Comparison of ENCODE assay signal across 21 cellular contexts in genomic region chr6:43277643-43278523, GRCh38. TPM values are rescaled to one million over a fixed set of nuclear protein-coding genes. Genes with fewer than 3 reads are reported as not detected.
DNase-seq lines count a peak whose midpoint lies in the region; ATAC-seq and TF ChIP-seq lines count a peak whose summit lies in the region.
"Had no signal": no experiment of that assay in that cellular context is flagged by ENCODE, and none has a peak within 500 bp of the region (broad histone marks: within the 10 kb centered on the region; RNA-seq: fewer than 3 reads in every experiment).

No MANE protein-coding gene starts in this region.

- H2AK5ac ChIP-seq in neuronal stem cell (ENCODE audit: low read depth, low read length): peak overlapping the region; percentile 85

- no peak overlapping the region for H2BK5ac ChIP-seq in neuronal stem cell (ENCODE audit: low read length)

- H3K18ac ChIP-seq in neuronal stem cell (ENCODE audit: low read length): peak overlapping the region; percentile 76

- H2BK120ac ChIP-seq in neuronal stem cell (ENCODE audit: low read depth, low read length): peak overlapping the region; percentile 22

- H2AFZ ChIP-seq in GM23338: no peak overlapping the region
- H2AFZ ChIP-seq in neuronal stem cell (ENCODE audit: low read length): peak overlapping the region; percentile 34

- no peak overlapping the region for H3K4me3 ChIP-seq in GM23338
- H3K4me3 ChIP-seq in esophagus squamous epithelium: no peak overlapping the region
- H3K4me3 ChIP-seq in neuronal stem cell (ENCODE audit: low read length in 2 of 2): no peak overlapping the region
- H3K4me3 ChIP-seq: BLaER1, tibial nerve had no signal

- peak overlapping the region; percentile 44 for H3K4ac ChIP-seq in neuronal stem cell (ENCODE audit: low read length)

- H3K4me3 Mint-ChIP-seq in GM23338: no peak overlapping the region
- no peak overlapping the region for H3K4me3 Mint-ChIP-seq in stimulated activated naive CD8-positive, alpha-beta T cell treated with anti-CD3 and anti-CD28 coated beads, Interleukin-15, amount 100 ng/mL, for 72 hours
- H3K4me3 Mint-ChIP-seq: activated T-helper 1 cell treated with anti-CD3 and anti-CD28 coated beads, Interleukin-12 subunit alpha, Interleukin-12 subunit beta, Interleukin-2, Interleukin-4 antibody, amounts not matched to agents 30 ng/mL and 10 ng/mL and 1 ng/mL, durations not matched to agents 14 hours and 24 hours and 36 hours; T-helper 1 cell treated with Interleukin-12 subunit alpha and Interleukin-12 subunit beta and Interleukin-4 antibody, amounts not matched to agents 30 μg/mL and 1 μg/mL, for 36 hours had no signal

- H3K14ac ChIP-seq in neuronal stem cell (ENCODE audit: low read length): no peak overlapping the region

- H3K27ac ChIP-seq in GM23338 (ENCODE audit: low read depth) (no peak overlapping the region), esophagus squamous epithelium (peak overlapping the region in 3 of 4 donors; percentile 16 to 55 (median 40)), neuronal stem cell (replicated peaks; ENCODE audit: low read length) (no peak overlapping the region)
- H3K27ac ChIP-seq: BLaER1, foreskin keratinocyte had no signal

- H3K9me2 ChIP-seq in GM23338 (ENCODE audit: insufficient read depth): no peaks in the 10 kb centered on the region

- peaks cover 2% of the 10 kb centered on the region; the same call in 1 of the 2 replicates for H3F3A ChIP-seq in GM23338 (replicated peaks; ENCODE audit: low read depth)

- H2BK15ac ChIP-seq in neuronal stem cell (ENCODE audit: low read length): peak overlapping the region; percentile 93

- no peaks in the 10 kb centered on the region for H3K36me3 Mint-ChIP-seq in GM23338 (ENCODE audit: low read depth)

- no peak for TF ChIP-seq POLR2A in esophagus squamous epithelium (IDR thresholded peaks at IDR 0.05)

- H3K9ac ChIP-seq in neuronal stem cell (ENCODE audit: low read depth, low read length, poor library complexity): peak overlapping the region; percentile 68
- H3K9ac ChIP-seq: BLaER1 had no signal

- peaks cover 36% of the 10 kb centered on the region for H3K4me1 Mint-ChIP-seq in GM23338
- peaks cover 53% of the 10 kb centered on the region for H3K4me1 Mint-ChIP-seq in stimulated activated naive CD8-positive, alpha-beta T cell treated with anti-CD3 and anti-CD28 coated beads, Interleukin-15, amount 100 ng/mL, for 72 hours

- peaks cover 47% of the 10 kb centered on the region for H3K27me3 ChIP-seq in GM23338 (ENCODE audit: insufficient read depth)
- H3K27me3 ChIP-seq in esophagus squamous epithelium: peaks cover 0 to 72% (median 4%) of the 10 kb centered on the region in 4 donors
- H3K27me3 ChIP-seq in neuronal stem cell (ENCODE audit: control insufficient read depth in 3 of 3, insufficient read depth in 3 of 3, low read depth in 1 of 3, low read length in 3 of 3): peaks cover 0 to 34% (median 18%) of the 10 kb centered on the region in 3 experiments

- intact Hi-C loops in esophagus squamous epithelium (cut with DNase I): no loop called here

- H3K4me1 ChIP-seq in GM23338 (ENCODE audit: insufficient read depth): peaks cover 25% of the 10 kb centered on the region
- peaks cover 6 to 31% (median 13%) of the 10 kb centered on the region in 3 donors for H3K4me1 ChIP-seq in esophagus squamous epithelium
- H3K4me1 ChIP-seq in neuronal stem cell (ENCODE audit: control insufficient read depth in 2 of 2, insufficient read depth in 1 of 2, low read depth in 1 of 2, low read length in 2 of 2): peaks cover 24 to 32% of the 10 kb centered on the region in 2 donors
- H3K4me1 ChIP-seq: foreskin keratinocyte had no signal

- no peaks in the 10 kb centered on the region for H3K9me3 Mint-ChIP-seq in GM23338
- no peaks in the 10 kb centered on the region for H3K9me3 Mint-ChIP-seq in stimulated activated naive CD8-positive, alpha-beta T cell treated with anti-CD3 and anti-CD28 coated beads, Interleukin-15, amount 100 ng/mL, for 72 hours
- H3K9me3 Mint-ChIP-seq: activated T-helper 1 cell treated with anti-CD3 and anti-CD28 coated beads, Interleukin-12 subunit alpha, Interleukin-12 subunit beta, Interleukin-2, Interleukin-4 antibody, amounts not matched to agents 30 ng/mL and 10 ng/mL and 1 ng/mL, durations not matched to agents 14 hours and 24 hours and 36 hours; T-helper 1 cell treated with Interleukin-12 subunit alpha and Interleukin-12 subunit beta and Interleukin-4 antibody, amounts not matched to agents 30 μg/mL and 1 μg/mL, for 36 hours had no signal

- H4K8ac ChIP-seq in neuronal stem cell (ENCODE audit: low read depth, low read length): no peak overlapping the region

- H3K4me2 ChIP-seq in GM23338 (peak overlapping the region; percentile 60), neuronal stem cell (ENCODE audit: insufficient read depth, low read length, poor library complexity, severe bottlenecking) (no peak overlapping the region)
- H3K4me2 ChIP-seq: BLaER1 had no signal

- no peaks in the 10 kb centered on the region for H3K79me2 ChIP-seq in GM23338 (replicated peaks; ENCODE audit: insufficient read depth)

- peak overlapping the region; percentile 40 for H4K91ac ChIP-seq in neuronal stem cell (ENCODE audit: low read depth, low read length, poor library complexity)

- H3K79me1 ChIP-seq in neuronal stem cell (ENCODE audit: low read depth, low read length): no peaks in the 10 kb centered on the region

- no peak for TF ChIP-seq CTCF in GM23338 (conservative IDR thresholded peaks at IDR 0.05; ENCODE audit: low read depth in 2 of 2)
- TF ChIP-seq CTCF in esophagus squamous epithelium (IDR thresholded peaks at IDR 0.05): no peak

- H3K23ac ChIP-seq in neuronal stem cell (ENCODE audit: low read depth, low read length, poor library complexity): peak overlapping the region; percentile 28

- H3K9me3 ChIP-seq in esophagus squamous epithelium (no peaks in the 10 kb centered on the region), neuronal stem cell (replicated peaks in 1 of 2; ENCODE audit: control insufficient read depth in 2 of 2, insufficient read depth in 1 of 2, low read depth in 1 of 2, low read length in 2 of 2) (no peaks in the 10 kb centered on the region)
- H3K9me3 ChIP-seq: BLaER1, tibial nerve had no signal

- DNase-seq in GM23338 (ENCODE audit: low spot score) (no peak), NCI-H82 treated with DMSO at 0.1 percent for 48 hours (lab: John Stamatoyannopoulos, UW; ENCODE audit: unreplicated experiment) (peak; percentile 34), esophagus squamous epithelium (lab: John Stamatoyannopoulos, UW) (no peak), neuronal stem cell (ENCODE audit: low spot score) (no peak), NCI-H69 (lab: John Stamatoyannopoulos, UW) (no peak)
- DNase-seq in activated CD4-positive, alpha-beta T cell treated with anti-CD3 and anti-CD28 coated beads for 4 hours: no peak
- no peak for DNase-seq in stimulated activated naive CD8-positive, alpha-beta T cell treated with anti-CD3 and anti-CD28 coated beads, Interleukin-15, amount 100 ng/mL, for 72 hours
- DNase-seq: activated CD4-positive, alpha-beta T cell treated with anti-CD3 and anti-CD28 coated beads, Interleukin-2, amount 50 U/mL, for 1 hour; DMS79 treated with DMSO at 0.1 percent for 48 hours; effector CD8-positive, alpha-beta T cell; mesendoderm; NCI-H1105; NCI-H345 had no signal

- WGBS in esophagus squamous epithelium, 2 donors: 67 to 70% methylated on average over 5 to 8 of the region's 13 CpGs
- no CpG with 5 or more reads among the region's 13 CpGs for WGBS in neuronal stem cell (ENCODE audit: extremely low coverage in 2 of 2, insufficient read length in 2 of 2, insufficient replicate concordance in 1 of 2), 2 donors

- no peaks in the 10 kb centered on the region for H4K20me1 ChIP-seq in GM23338 (replicated peaks; ENCODE audit: insufficient read depth)

- no peak overlapping the region for H3K27ac Mint-ChIP-seq in GM23338
- H3K27ac Mint-ChIP-seq in stimulated activated naive CD8-positive, alpha-beta T cell treated with anti-CD3 and anti-CD28 coated beads, Interleukin-15, amount 100 ng/mL, for 72 hours: no peak overlapping the region
- H3K27ac Mint-ChIP-seq: activated T-helper 1 cell treated with anti-CD3 and anti-CD28 coated beads, Interleukin-12 subunit alpha, Interleukin-12 subunit beta, Interleukin-2, Interleukin-4 antibody, amounts not matched to agents 30 ng/mL and 10 ng/mL and 1 ng/mL, durations not matched to agents 14 hours and 24 hours and 36 hours; progenitor cell of endocrine pancreas; T-helper 1 cell treated with Interleukin-12 subunit alpha and Interleukin-12 subunit beta and Interleukin-4 antibody, amounts not matched to agents 30 μg/mL and 1 μg/mL, for 36 hours had no signal

- H3K27me3 Mint-ChIP-seq in GM23338 (ENCODE audit: insufficient read depth, low read depth, poor library complexity): peaks cover 40% of the 10 kb centered on the region
- peaks cover 84% of the 10 kb centered on the region for H3K27me3 Mint-ChIP-seq in stimulated activated naive CD8-positive, alpha-beta T cell treated with anti-CD3 and anti-CD28 coated beads, Interleukin-15, amount 100 ng/mL, for 72 hours

- ATAC-seq in GM23338: peak; percentile 45
- no peak for ATAC-seq in GM18907 (IDR thresholded peaks at IDR 0.05; ENCODE audit: unreplicated experiment)
- ATAC-seq in stimulated activated naive CD8-positive, alpha-beta T cell treated with anti-CD3 and anti-CD28 coated beads, Interleukin-15, amount 100 ng/mL, for 72 hours: no peak
- ATAC-seq: foreskin keratinocyte, Panc1 had no signal

- H3K36me3 ChIP-seq in GM23338 (ENCODE audit: insufficient read depth) (no peaks in the 10 kb centered on the region), esophagus squamous epithelium (no peaks in the 10 kb centered on the region), neuronal stem cell (replicated peaks in 1 of 2; ENCODE audit: control insufficient read depth in 2 of 2, insufficient read depth in 2 of 2, low read length in 2 of 2) (no peaks in the 10 kb centered on the region)
- H3K36me3 ChIP-seq: BLaER1, tibial nerve had no signal

- peak overlapping the region; percentile 87 for H2BK12ac ChIP-seq in neuronal stem cell (ENCODE audit: low read length)

RNA-seq across cellular contexts. Expression of gene SLC22A7, which starts 20.2 kb away (rescaled TPM):
- not detected in 2 replicates for total RNA-seq in GM23338 (2014; rRNA removed; shearing (Covaris generic))
- 0.14 and 0.31 TPM in 2 replicates for polyA plus RNA-seq in GM23338 (2016; fragmentation: Nextera tagmentation; extraction: Ambion mirVana)
- total RNA-seq in esophagus squamous epithelium: not detected
- polyA plus RNA-seq in neuronal stem cell (2013, experiment 1 of 2): 0.01 TPM
- not detected for polyA plus RNA-seq in neuronal stem cell (2013, experiment 2 of 2)
- total RNA-seq: activated T-helper 1 cell treated with anti-CD3 and anti-CD28 coated beads, Interleukin-12 subunit alpha, Interleukin-12 subunit beta, Interleukin-2, Interleukin-4 antibody, amounts not matched to agents 30 ng/mL and 10 ng/mL and 1 ng/mL, durations not matched to agents 14 hours and 24 hours and 36 hours; foreskin keratinocyte; progenitor cell of endocrine pancreas; tibial nerve had no signal
- polyA plus RNA-seq: foreskin keratinocyte had no signal

RNA-seq across cellular contexts. Expression of gene CRIP3, which starts 30.7 kb away (rescaled TPM):
- 18.8 and 22.0 TPM in 2 replicates for total RNA-seq in GM23338 (2014; rRNA removed; shearing (Covaris generic))
- polyA plus RNA-seq in GM23338 (2016; fragmentation: Nextera tagmentation; extraction: Ambion mirVana): 36.0 and 39.9 TPM in 2 replicates
- under 1 TPM in 3 of 4 donors, not detected in 1; 0.38 to 0.72 (median 0.41) TPM for total RNA-seq in esophagus squamous epithelium
- polyA plus RNA-seq in neuronal stem cell (2013, experiment 1 of 2): 25.5 TPM
- 24.5 TPM for polyA plus RNA-seq in neuronal stem cell (2013, experiment 2 of 2)
- total RNA-seq: activated T-helper 1 cell treated with anti-CD3 and anti-CD28 coated beads, Interleukin-12 subunit alpha, Interleukin-12 subunit beta, Interleukin-2, Interleukin-4 antibody, amounts not matched to agents 30 ng/mL and 10 ng/mL and 1 ng/mL, durations not matched to agents 14 hours and 24 hours and 36 hours had no signal

RNA-seq across cellular contexts. Expression of gene TTBK1, which starts 34.6 kb away (rescaled TPM):
- total RNA-seq in GM23338 (2014; rRNA removed; shearing (Covaris generic)): 1.1 and 1.2 TPM in 2 replicates
- polyA plus RNA-seq in GM23338 (2016; fragmentation: Nextera tagmentation; extraction: Ambion mirVana): 0.14 and 0.29 TPM in 2 replicates
- total RNA-seq in esophagus squamous epithelium: under 1 TPM in 1 of 4 donors, not detected in 3; 0.13 TPM
- polyA plus RNA-seq in neuronal stem cell (2013, experiment 1 of 2): 1.5 TPM
- polyA plus RNA-seq in neuronal stem cell (2013, experiment 2 of 2): 1.5 TPM
- total RNA-seq: tibial nerve had no signal

RNA-seq across cellular contexts. Expression of gene DNPH1, which starts 48.6 kb away (rescaled TPM):
- 18.0 and 29.2 TPM in 2 replicates for total RNA-seq in GM23338 (2014; rRNA removed; shearing (Covaris generic))
- 43.4 and 50.0 TPM in 2 replicates for polyA plus RNA-seq in GM23338 (2016; fragmentation: Nextera tagmentation; extraction: Ambion mirVana)
- 100 to 1,000 TPM in 1 of 4 donors, 10 to 100 TPM in 3; 57.7 to 101 (median 81.5) TPM for total RNA-seq in esophagus squamous epithelium
- polyA plus RNA-seq in neuronal stem cell (2013, experiment 1 of 2): 110 TPM
- polyA plus RNA-seq in neuronal stem cell (2013, experiment 2 of 2): 110 TPM

Comparison
In these comparisons a context has a peak if more than half of its experiments do, and no peak if none do; other contexts are left out.
1. H3K27ac ChIP-seq: peak in esophagus squamous epithelium (3 of 4); none in GM23338 (single experiment) and neuronal stem cell (single experiment).
2. RNA of gene CRIP3, which starts 30.7 kb away (total RNA-seq): 18.8 to 22.0 TPM in GM23338; 0.38 to 0.72 TPM in esophagus squamous epithelium; every median in the first group is over 10 times any median in the second.